Comparison of ENCODE assay signal across 20 cellular contexts in genomic region chr5:62980884-62981283, GRCh38.
"Had no signal": no experiment of that assay in that cellular context is flagged by ENCODE, and none has a peak within 500 bp of the region (broad histone marks: within the 10 kb centered on the region; RNA-seq: fewer than 3 reads in every experiment).

No MANE protein-coding gene starts in this region.

- ATAC-seq: foreskin keratinocyte, gastroesophageal sphincter, heart left ventricle, left cardiac atrium, left lung, left ventricle myocardium superior, lower lobe of right lung, mucosa of descending colon had no signal

- H3K27ac ChIP-seq: colonic mucosa, dorsolateral prefrontal cortex, esophagus muscularis mucosa, foreskin keratinocyte, gastroesophageal sphincter, heart left ventricle, left lung, lower lobe of right lung had no signal

- H3K9me3 ChIP-seq: colonic mucosa, lower lobe of right lung had no signal

- H3K4me1 ChIP-seq: colonic mucosa, esophagus muscularis mucosa, foreskin keratinocyte, gastroesophageal sphincter, left lung, lower lobe of right lung had no signal

- DNase-seq: colonic mucosa; dermis blood vessel endothelial cell; dorsolateral prefrontal cortex; effector CD4-positive, alpha-beta T cell; effector memory CD4-positive, alpha-beta T cell; foreskin keratinocyte; heart left ventricle; hippocampal formation; left cardiac atrium; left lung; left ventricle myocardium superior; lower lobe of right lung; mesenchymal stem cell; mucosa of descending colon; naive B cell had no signal

- FAIRE-seq: endothelial cell of umbilical vein, islet of Langerhans, keratinocyte had no signal

- H3K27me3 ChIP-seq: colonic mucosa, dorsolateral prefrontal cortex, esophagus muscularis mucosa, foreskin keratinocyte, gastroesophageal sphincter, heart left ventricle, left lung had no signal

- H3K4me3 ChIP-seq: colonic mucosa, dorsolateral prefrontal cortex, esophagus muscularis mucosa, gastroesophageal sphincter, heart left ventricle, left lung, lower lobe of right lung, mucosa of descending colon had no signal

- H3K36me3 ChIP-seq: colonic mucosa, esophagus muscularis mucosa, gastroesophageal sphincter, heart left ventricle, left lung, lower lobe of right lung had no signal
